Comparison of ENCODE assay signal across 1 cellular context in the genomic region with DNA sequence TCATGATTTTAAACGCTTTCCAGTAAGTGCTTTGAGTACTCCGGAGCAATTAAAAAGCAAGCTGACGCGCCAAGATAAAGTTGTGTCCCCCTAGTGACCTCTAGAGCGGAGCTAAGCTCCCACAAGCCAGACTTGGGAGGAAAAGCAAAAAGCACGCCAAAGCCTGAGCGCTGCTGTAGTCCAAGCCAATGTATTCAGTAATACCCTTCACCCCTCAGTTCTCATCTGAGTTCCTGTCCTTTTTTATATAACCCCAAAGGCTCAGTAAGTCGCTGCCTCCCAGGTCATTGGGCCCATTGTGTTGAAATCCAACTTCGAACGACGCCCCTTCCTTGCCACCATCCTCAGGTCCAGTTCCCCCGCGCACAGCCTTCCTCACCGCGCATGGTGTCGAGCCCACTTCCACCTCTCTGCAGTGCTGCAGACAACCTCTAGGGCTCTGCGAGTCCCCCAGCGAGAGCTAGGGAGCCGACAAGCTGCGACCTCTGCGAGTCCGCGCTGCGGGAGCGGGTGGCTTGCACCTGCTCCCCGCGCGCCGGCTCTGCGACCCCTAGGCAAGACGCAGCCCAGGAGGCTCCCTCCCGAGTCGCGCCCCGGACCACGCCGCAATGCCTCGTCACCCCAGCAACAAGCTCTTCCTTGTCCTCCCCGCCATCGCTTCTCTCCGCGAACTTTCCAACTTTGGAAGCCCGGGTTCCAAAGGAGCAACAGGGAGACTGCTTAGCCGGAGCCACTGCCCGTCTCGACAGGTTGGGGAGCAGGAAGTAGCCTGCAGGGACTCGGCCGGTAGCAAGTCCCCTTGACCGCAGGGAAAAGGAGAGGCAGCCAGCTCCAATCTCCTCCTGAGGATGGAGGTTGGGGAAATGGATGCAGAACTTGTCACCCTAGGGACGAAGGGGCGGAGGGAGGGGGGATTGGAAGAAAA.
TF ChIP-seq lines count a peak whose summit lies in the region.

No MANE protein-coding gene starts in this region.

TF ChIP-seq in HepG2, 621 proteins besides CTCF, POLR2A, EP300 and RAD21 (continued from another document):
- peak; percentile 23; the same call in 1 of the 2 replicates for TF ChIP-seq ARID4A (CRISPR knock-in tag; IDR thresholded peaks at IDR 0.05; ENCODE audit: borderline replicate concordance)
- TF ChIP-seq RNF2 (conservative IDR thresholded peaks at IDR 0.05; ENCODE audit: low read depth): no peak
- no peak for TF ChIP-seq SOX6 (IDR thresholded peaks at IDR 0.05)
- 0 out of 2 replicates have a peak, but pooled peaks have one; percentile 28 for TF ChIP-seq SOX6 (CRISPR knock-in tag; IDR thresholded peaks at IDR 0.05)
- TF ChIP-seq ZNF17 (CRISPR knock-in tag; IDR thresholded peaks at IDR 0.05): no peak
- TF ChIP-seq ZNF251 (CRISPR knock-in tag; IDR thresholded peaks at IDR 0.05): no peak
- TF ChIP-seq NCOA5 (CRISPR knock-in tag; IDR thresholded peaks at IDR 0.05): no peak
- no peak for TF ChIP-seq MXD4 (CRISPR knock-in tag; IDR thresholded peaks at IDR 0.05)
- no peak for TF ChIP-seq CBX5 (CRISPR knock-in tag; IDR thresholded peaks at IDR 0.05; ENCODE audit: borderline replicate concordance)
- TF ChIP-seq RARG (CRISPR knock-in tag; IDR thresholded peaks at IDR 0.05; ENCODE audit: low read depth): no peak
- peak; percentile 32; the same call in 1 of the 2 replicates for TF ChIP-seq HIVEP1 (CRISPR knock-in tag; IDR thresholded peaks at IDR 0.05)
- TF ChIP-seq, protein P1, sequence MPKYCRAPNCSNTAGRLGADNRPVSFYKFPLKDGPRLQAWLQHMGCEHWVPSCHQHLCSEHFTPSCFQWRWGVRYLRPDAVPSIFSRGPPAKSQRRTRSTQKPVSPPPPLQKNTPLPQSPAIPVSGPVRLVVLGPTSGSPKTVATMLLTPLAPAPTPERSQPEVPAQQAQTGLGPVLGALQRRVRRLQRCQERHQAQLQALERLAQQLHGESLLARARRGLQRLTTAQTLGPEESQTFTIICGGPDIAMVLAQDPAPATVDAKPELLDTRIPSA (CRISPR knock-in tag; IDR thresholded peaks at IDR 0.05; ENCODE audit: borderline replicate concordance): no peak
- no peak for TF ChIP-seq ZNF468 (CRISPR knock-in tag; IDR thresholded peaks at IDR 0.05)
- 0 out of 2 replicates have a peak, but pooled peaks have one; percentile 45 for TF ChIP-seq IRF2 (CRISPR knock-in tag; IDR thresholded peaks at IDR 0.05)
- peak; percentile 37; the same call in 1 of the 2 replicates for TF ChIP-seq SALL1 (CRISPR knock-in tag; IDR thresholded peaks at IDR 0.05)
TF ChIP-seq in HepG2: peak in this region for 48.
